In the genomic region with DNA sequence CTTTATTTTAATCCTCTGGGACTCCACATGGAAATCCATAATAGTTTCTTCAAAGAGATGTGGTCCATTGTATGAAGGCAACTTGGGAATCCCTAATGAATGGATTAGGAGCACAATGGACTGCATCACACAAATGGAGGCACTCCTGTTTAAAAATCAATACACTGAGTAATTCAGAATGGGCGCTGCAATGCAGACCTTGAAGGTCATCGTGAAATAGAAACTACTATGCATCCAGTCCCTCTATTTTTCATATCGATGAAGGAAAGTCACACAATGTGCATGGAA, we compare ENCODE assay signal across 16 cellular contexts.
A peak's percentile ranks its signal among the peaks of the same experiment; 100 is the strongest.
DNase-seq lines count a peak whose midpoint lies in the region; ATAC-seq, FAIRE-seq and TF ChIP-seq lines count a peak whose summit lies in the region.
"Had no signal": no experiment of that assay in that cellular context is flagged by ENCODE, and none has a peak within 500 bp of the region (broad histone marks: within the 10 kb centered on the region; RNA-seq: fewer than 3 reads in every experiment).

No MANE protein-coding gene starts in this region.

- H3K4me3 ChIP-seq in ACC112 (ENCODE audit: low read depth, low read length), result no peak overlapping the region
- no peak overlapping the region for H3K4me3 ChIP-seq in HAP-1
- H3K4me3 ChIP-seq in astrocyte (ENCODE audit: insufficient read depth, low read depth, low read length), result no peak overlapping the region
- no peak overlapping the region for H3K4me3 ChIP-seq in testis
- H3K4me3 ChIP-seq: GM12878 had no signal

- no peak for ATAC-seq in naive B cell (ENCODE audit: low read depth in 2 of 2)
- ATAC-seq: GM12878, HCT116 had no signal

- H3K27ac ChIP-seq in ACC112 (ENCODE audit: low read depth, low read length), result peak overlapping the region; percentile 83
- H3K27ac ChIP-seq in astrocyte (ENCODE audit: low read depth, low read length), result no peak overlapping the region
- H3K27ac ChIP-seq in testis, result no peak overlapping the region
- H3K27ac ChIP-seq: C4-2B had no signal

- intact Hi-C loops in testis (cut with DNase I; ENCODE audit: low total_unique reads), result no loop called here

- H3K27me3 ChIP-seq in ACC112 (ENCODE audit: insufficient read depth, low read length) (no peaks in the 10 kb centered on the region), HAP-1 (ENCODE audit: low read depth) (no peaks in the 10 kb centered on the region), astrocyte (ENCODE audit: insufficient read depth, low read length) (no peaks in the 10 kb centered on the region), testis (no peaks in the 10 kb centered on the region)

- H3K27ac Mint-ChIP-seq in astrocyte (ENCODE audit: unreplicated experiment) (no peak overlapping the region), naive B cell (peak overlapping the region in 4 of 6 donors; percentile 28 to 77 (median 53))

- H2AFZ ChIP-seq in ACC112 (ENCODE audit: low read length, unreplicated experiment) (peak overlapping the region; percentile 2), astrocyte (ENCODE audit: low read depth, low read length) (peak overlapping the region; percentile 34)

- H3K27me3 Mint-ChIP-seq in astrocyte (ENCODE audit: low read depth, unreplicated experiment) (no peaks in the 10 kb centered on the region), naive B cell (peaks cover 0 to 18% (median 0%) of the 10 kb centered on the region in 3 donors)

- TF ChIP-seq POLR2A in testis (IDR thresholded peaks at IDR 0.05), result no peak

- H3K4me2 ChIP-seq in astrocyte (ENCODE audit: low read length), result no peak overlapping the region

- H3K4me1 Mint-ChIP-seq in astrocyte (ENCODE audit: low read depth, unreplicated experiment) (peaks cover 24% of the 10 kb centered on the region), naive B cell (peaks cover 29 to 63% (median 51%) of the 10 kb centered on the region in 3 donors)

- no peak overlapping the region for H3K9ac ChIP-seq in astrocyte (ENCODE audit: low read length)

- H3K4me3 Mint-ChIP-seq in astrocyte (ENCODE audit: unreplicated experiment) (no peak overlapping the region), naive B cell (peak overlapping the region in 5 of 8 donors; percentile 2 to 29 (median 9))

- 81 to 97% methylated on average over 3 of the region's 3 CpGs for WGBS in testis, 2 donors

- no peaks in the 10 kb centered on the region for H3K36me3 Mint-ChIP-seq in astrocyte (ENCODE audit: low read depth, unreplicated experiment)
- H3K36me3 Mint-ChIP-seq in naive B cell, result peaks cover 5 to 7% of the 10 kb centered on the region in 2 donors

- FAIRE-seq in astrocyte (lab: Jason Lieb, UNC), result no peak
- FAIRE-seq: GM12878, GM18507 had no signal

- H3K79me2 ChIP-seq in ACC112 (ENCODE audit: control insufficient read depth, insufficient read depth, low read length, unreplicated experiment) (no peaks in the 10 kb centered on the region), astrocyte (ENCODE audit: insufficient read depth, low read length) (no peaks in the 10 kb centered on the region)

- in situ Hi-C loops in HAP-1 (cut with MboI; ENCODE audit: low sequenced_read_pairs), result no loop called here

- H3K4me1 ChIP-seq in ACC112 (ENCODE audit: control insufficient read depth, insufficient read depth, low read length, unreplicated experiment) (peaks cover 36% of the 10 kb centered on the region), HAP-1 (peaks cover 9% of the 10 kb centered on the region), astrocyte (ENCODE audit: insufficient read depth, low read length) (peaks cover 11% of the 10 kb centered on the region), testis (no peaks in the 10 kb centered on the region)
- H3K4me1 ChIP-seq: Caco-2 had no signal

- no peaks in the 10 kb centered on the region for H3K9me3 ChIP-seq in HAP-1
- H3K9me3 ChIP-seq in astrocyte (ENCODE audit: insufficient read depth, low read depth, low read length), result no peaks in the 10 kb centered on the region
- H3K9me3 ChIP-seq in testis, result no peaks in the 10 kb centered on the region
- H3K9me3 ChIP-seq: Caco-2 had no signal

- no peaks in the 10 kb centered on the region for H4K20me1 ChIP-seq in astrocyte (ENCODE audit: insufficient read depth, low read length)

- H3K9me3 Mint-ChIP-seq in astrocyte (ENCODE audit: unreplicated experiment), result no peaks in the 10 kb centered on the region
- H3K9me3 Mint-ChIP-seq in naive B cell, result peaks cover 0 to 8% (median 0%) of the 10 kb centered on the region in 7 donors

- H3K36me3 ChIP-seq in ACC112 (ENCODE audit: insufficient read depth, low read length), result no peaks in the 10 kb centered on the region
- H3K36me3 ChIP-seq in HAP-1 (replicated peaks), result no peaks in the 10 kb centered on the region
- no peaks in the 10 kb centered on the region for H3K36me3 ChIP-seq in astrocyte (ENCODE audit: insufficient read depth, low read length)
- no peaks in the 10 kb centered on the region for H3K36me3 ChIP-seq in testis (ENCODE audit: low read depth, missing control alignments)

- DNase-seq in HAP-1 (ENCODE audit: low spot score in 2 of 2) (peak; percentile 59 to 97), astrocyte (ENCODE audit: low read depth) (no peak), naive B cell (no peak), NCI-H345 treated with DMSO at 0.1 percent for 48 hours (lab: John Stamatoyannopoulos, UW; ENCODE audit: unreplicated experiment) (no peak), NCI-H226 (no peak), testis (no peak)
- DNase-seq: Caco-2, DMS79, NCI-H1436, NCI-H2081 treated with DMSO at 0.1 percent for 48 hours, SHP77 treated with DMSO at 0.1 percent for 48 hours had no signal

- TF ChIP-seq CTCF in astrocyte (IDR thresholded peaks at IDR 0.05; ENCODE audit: insufficient read depth, low read depth, low read length) (no peak), testis (IDR thresholded peaks at IDR 0.05) (no peak)

Comparison
In these comparisons a context has a peak if more than half of its experiments do, and no peak if none do; other contexts are left out.
1. DNase-seq: peak in HAP-1 (2 of 2); none in astrocyte (single experiment), naive B cell (single experiment), NCI-H345 treated with DMSO at 0.1 percent for 48 hours (single experiment), NCI-H226 (single experiment) and testis (single experiment).